In genomic region chr13:60433505-60433904, GRCh38 we compare ENCODE assay signal across 19 cellular contexts. TPM values are rescaled to one million over a fixed set of nuclear protein-coding genes. Genes with fewer than 3 reads are reported as not detected.
A peak's percentile ranks its signal among the peaks of the same experiment; 100 is the strongest.
DNase-seq lines count a peak whose midpoint lies in the region; ATAC-seq, FAIRE-seq and TF ChIP-seq lines count a peak whose summit lies in the region.
"Had no signal": no experiment of that assay in that cellular context is flagged by ENCODE, and none has a peak within 500 bp of the region (broad histone marks: within the 10 kb centered on the region; RNA-seq: fewer than 3 reads in every experiment).

No MANE protein-coding gene starts in this region.

- H3K4me3 ChIP-seq in choroid plexus epithelial cell (ENCODE audit: low read depth, low read length): no peak overlapping the region
- no peak overlapping the region for H3K4me3 ChIP-seq in small intestine (ENCODE audit: low read depth in 1 of 2, low read length in 2 of 2)
- H3K4me3 ChIP-seq: GM23338 had no signal

- no peaks in the 10 kb centered on the region for H3K36me3 ChIP-seq in small intestine (ENCODE audit: control insufficient read depth in 2 of 2, insufficient read depth in 2 of 2, low read length in 2 of 2)

- TF ChIP-seq CTCF in choroid plexus epithelial cell (conservative IDR thresholded peaks at IDR 0.05; ENCODE audit: low read depth, low read length): no peak

- H3K27ac ChIP-seq in small intestine (ENCODE audit: low read depth in 1 of 2, low read length in 1 of 2): no peak overlapping the region

- peak; percentile 36 for DNase-seq in NCI-H2227 (lab: John Stamatoyannopoulos, UW; ENCODE audit: unreplicated experiment)
- DNase-seq in choroid plexus epithelial cell (ENCODE audit: low read depth): peak; percentile 40
- peak in 1 of 2 donors; percentile 16 for DNase-seq in left colon
- peak; percentile 37 for DNase-seq in small intestine
- DNase-seq in HUDEP-2 (lab: John Stamatoyannopoulos, UW; ENCODE audit: unreplicated experiment in 76 of 76): no peak
- no peak for DNase-seq in cardiac septum (ENCODE audit: low spot score)
- no peak for DNase-seq in NCI-H1092 treated with DMSO at 0.1 percent for 48 hours (lab: John Stamatoyannopoulos, UW)
- DNase-seq: C1 segment of cervical spinal cord, DND-41, Kasumi-1, MM.1S, NCI-H1105, NCI-H1694 treated with DMSO at 0.1 percent for 48 hours, NCI-H446 treated with DMSO at 0.1 percent for 48 hours, NCI-H748 treated with DMSO at 0.1 percent for 48 hours had no signal

- no peaks in the 10 kb centered on the region for H3K27me3 ChIP-seq in small intestine (ENCODE audit: control insufficient read depth in 2 of 2, insufficient read depth in 2 of 2, low read length in 2 of 2)

- no peak for FAIRE-seq in small intestine (lab: Jason Lieb, UNC)
- FAIRE-seq: G401.6 had no signal

- H3K9me3 ChIP-seq in small intestine (ENCODE audit: control insufficient read depth, low read depth): no peaks in the 10 kb centered on the region

- ATAC-seq in left colon (peak; percentile 81), GM21717 (IDR thresholded peaks at IDR 0.05; ENCODE audit: unreplicated experiment) (no peak)
- ATAC-seq: GM23338, HCT116 had no signal

- intact Hi-C loops in left colon (cut with DNase I, micrococcal nuclease) (no loop called here), cardiac septum (cut with DNase I) (loop anchor here (10.0 kb wide), 1 partner anchor 89 kb away; no protein-coding TSS in a partner anchor)

- no peaks in the 10 kb centered on the region for H3K4me1 ChIP-seq in small intestine (ENCODE audit: control insufficient read depth in 2 of 2, insufficient read depth in 1 of 2, low read depth in 1 of 2, low read length in 1 of 2)

- WGBS in small intestine, 3 donors: 51 to 79% (median 67%) methylated on average over 6 of the region's 6 CpGs

RNA-seq across cellular contexts. Expression of gene TDRD3, which starts 36.5 kb away (rescaled TPM):
- total RNA-seq in left colon (10 to 100 TPM; 31.0 to 31.9 TPM), cardiac septum (47.8 TPM)
- 10 to 100 TPM in 2 of 3 donors, 1 to 10 TPM in 1; 10.0 to 10.2 (median 10.1) TPM for polyA plus RNA-seq in small intestine

Comparison
In these comparisons a context has a peak if more than half of its experiments do, and no peak if none do; other contexts are left out.
1. DNase-seq: peak in NCI-H2227 (single experiment), choroid plexus epithelial cell (single experiment) and small intestine (single experiment); none in HUDEP-2 (0 of 76), cardiac septum (single experiment) and NCI-H1092 treated with DMSO at 0.1 percent for 48 hours (single experiment).